11 cellular contexts compared by ENCODE assay signal in genomic region chr7:130178251-130178650, GRCh38. TPM values are rescaled to one million over a fixed set of nuclear protein-coding genes. Genes with fewer than 3 reads are reported as not detected.
"Had no signal": no experiment of that assay in that cellular context is flagged by ENCODE, and none has a peak within 500 bp of the region (broad histone marks: within the 10 kb centered on the region; RNA-seq: fewer than 3 reads in every experiment).

No MANE protein-coding gene starts in this region.

- ATAC-seq: GM23338 had no signal

- DNase-seq: H9, HCEC 1CT, IMR-90, Karpas-422, KBM-7 had no signal

- H3K4me3 Mint-ChIP-seq: GM23338, H9 had no signal

- H3K27ac Mint-ChIP-seq: GM23338 had no signal

- H3K27ac ChIP-seq: HL-60, KMS-11 had no signal

- FAIRE-seq: H1, H54 had no signal

- H3K9me3 Mint-ChIP-seq: GM23338, H9 had no signal

- H3K4me1 Mint-ChIP-seq: GM23338, H9 had no signal

- H3K4me3 ChIP-seq: GM23338 had no signal

RNA-seq across cellular contexts. Expression of gene SSMEM1, which starts 29.4 kb away (rescaled TPM):
- total RNA-seq: GM23338, H1, H9, HT1080, IMR-90 had no signal
